ENCODE assay signal across 10 cellular contexts in the genomic region with DNA sequence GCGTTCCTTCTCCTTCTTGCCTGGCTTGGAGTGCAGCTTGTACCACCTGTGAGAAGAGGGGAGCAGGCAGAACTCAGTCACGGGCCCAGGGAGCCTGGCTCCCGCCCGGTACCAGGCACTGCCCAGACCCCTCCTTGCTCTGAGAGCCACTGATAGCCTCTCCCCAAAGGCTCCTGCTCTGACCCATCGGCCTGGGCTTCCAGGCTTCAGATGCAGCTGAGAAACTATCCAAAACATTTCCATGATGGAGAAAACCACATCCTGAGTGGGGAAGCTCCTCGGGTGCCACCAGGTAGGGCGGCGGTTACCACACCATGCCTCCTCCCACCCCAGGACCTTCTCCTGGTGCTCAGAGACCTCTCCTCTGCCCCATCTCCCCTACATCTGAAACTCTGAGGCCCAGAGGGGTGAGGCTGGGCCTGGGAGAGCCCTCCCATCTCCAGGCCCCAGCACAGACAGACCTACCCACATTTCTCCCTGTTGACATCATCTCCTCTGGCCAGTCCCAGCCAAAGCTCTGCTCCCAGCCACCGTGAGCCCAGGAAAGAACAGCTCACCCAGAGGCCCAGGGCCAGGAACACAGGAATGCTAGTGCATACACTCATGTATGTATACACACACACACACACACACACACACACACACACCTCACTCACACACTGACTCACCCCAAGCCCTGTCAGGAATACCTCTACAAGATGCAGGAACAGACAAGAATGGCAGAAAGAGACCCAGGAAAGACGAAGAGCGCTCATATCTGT. TPM values are rescaled to one million over a fixed set of nuclear protein-coding genes. Genes with fewer than 3 reads are reported as not detected.
DNase-seq lines count a peak whose midpoint lies in the region; ATAC-seq, FAIRE-seq and TF ChIP-seq lines count a peak whose summit lies in the region.
"Had no signal": no experiment of that assay in that cellular context is flagged by ENCODE, and none has a peak within 500 bp of the region (broad histone marks: within the 10 kb centered on the region; RNA-seq: fewer than 3 reads in every experiment).

No MANE protein-coding gene starts in this region.

- TF ChIP-seq CTCF in endothelial cell (IDR thresholded peaks at IDR 0.05; ENCODE audit: unreplicated experiment) (no peak), mucosa of descending colon (IDR thresholded peaks at IDR 0.05) (no peak), D721Med (IDR thresholded peaks at IDR 0.05; ENCODE audit: insufficient read depth, missing control alignments) (no peak)

- no peaks in the 10 kb centered on the region for H3K9me3 ChIP-seq in mucosa of descending colon

- H3K9me3 Mint-ChIP-seq in T-helper 2 cell treated with Interferon-gamma antibody and Interleukin-4, amounts not matched to agents 5 μg/mL and 100 μg/mL, for 36 hours, result no peaks in the 10 kb centered on the region
- H3K9me3 Mint-ChIP-seq in endothelial cell (ENCODE audit: unreplicated experiment), result no peaks in the 10 kb centered on the region

- H3K4me1 ChIP-seq in mucosa of descending colon (ENCODE audit: low read depth), result no peaks in the 10 kb centered on the region

- no peak overlapping the region for H3K4me3 Mint-ChIP-seq in T-helper 2 cell treated with Interferon-gamma antibody and Interleukin-4, amounts not matched to agents 5 μg/mL and 100 μg/mL, for 36 hours
- H3K4me3 Mint-ChIP-seq in endothelial cell (ENCODE audit: unreplicated experiment), result peak overlapping the region; percentile 42

- H3K27ac Mint-ChIP-seq in T-helper 2 cell treated with Interferon-gamma antibody and Interleukin-4, amounts not matched to agents 5 μg/mL and 100 μg/mL, for 36 hours, result peak overlapping the region; percentile 7
- peak overlapping the region; percentile 36 for H3K27ac Mint-ChIP-seq in endothelial cell (ENCODE audit: unreplicated experiment)

- peaks cover 2% of the 10 kb centered on the region for H3K4me1 Mint-ChIP-seq in T-helper 2 cell treated with Interferon-gamma antibody and Interleukin-4, amounts not matched to agents 5 μg/mL and 100 μg/mL, for 36 hours (ENCODE audit: low read depth)
- peaks cover 47% of the 10 kb centered on the region for H3K4me1 Mint-ChIP-seq in endothelial cell (ENCODE audit: unreplicated experiment)

- no peaks in the 10 kb centered on the region for H3K27me3 Mint-ChIP-seq in T-helper 2 cell treated with Interferon-gamma antibody and Interleukin-4, amounts not matched to agents 5 μg/mL and 100 μg/mL, for 36 hours (ENCODE audit: low read depth)
- peaks cover 12% of the 10 kb centered on the region for H3K27me3 Mint-ChIP-seq in endothelial cell (ENCODE audit: unreplicated experiment)

- FAIRE-seq in D721Med (lab: Jason Lieb, UNC) (no peak), GM12891 (lab: Jason Lieb, UNC) (no peak)
- FAIRE-seq: colon had no signal

- DNase-seq in T-helper 2 cell treated with Interferon-gamma antibody and Interleukin-4, amounts not matched to agents 5 μg/mL and 100 μg/mL, for 36 hours (ENCODE audit: low spot score), result no peak
- DNase-seq in T-helper 2 cell, result no peak
- DNase-seq in endothelial cell (ENCODE audit: low spot score), result no peak
- no peak for DNase-seq in mucosa of descending colon
- no peak for DNase-seq in D721Med (ENCODE audit: insufficient read length, low spot score)
- no peak for DNase-seq in NCI-H2107 (lab: John Stamatoyannopoulos, UW)
- DNase-seq in GM12891 (ENCODE audit: insufficient read length, low spot score), result no peak

- no peaks in the 10 kb centered on the region for H3K36me3 ChIP-seq in mucosa of descending colon (ENCODE audit: low read depth)

- no peak overlapping the region for H3K4me3 ChIP-seq in mucosa of descending colon
- H3K4me3 ChIP-seq: skin epidermis had no signal

- no peak for TF ChIP-seq POLR2A in GM12891 (IDR thresholded peaks at IDR 0.05; ENCODE audit: low read depth, low read length)

- H3K36me3 Mint-ChIP-seq in T-helper 2 cell treated with Interferon-gamma antibody and Interleukin-4, amounts not matched to agents 5 μg/mL and 100 μg/mL, for 36 hours (ENCODE audit: low read depth), result no peaks in the 10 kb centered on the region
- H3K36me3 Mint-ChIP-seq in endothelial cell (ENCODE audit: low read depth, unreplicated experiment), result peaks cover 14% of the 10 kb centered on the region

- ATAC-seq in mucosa of descending colon (peak; percentile 26), GM18858 (IDR thresholded peaks at IDR 0.05; ENCODE audit: unreplicated experiment) (no peak)

- intact Hi-C loops in mucosa of descending colon (cut with DNase I, micrococcal nuclease), result loop anchor here in 1 of 2 donors (10.0 kb wide), 1 partner anchor 195 kb away; no protein-coding TSS in a partner anchor

TF ChIP-seq in GM12891, 5 proteins besides CTCF, POLR2A, EP300 and RAD21:
- TF ChIP-seq POLR2AphosphoS5 (IDR thresholded peaks at IDR 0.05; ENCODE audit: low read depth, low read length) (no peak), PAX5 (IDR thresholded peaks at IDR 0.05; ENCODE audit: insufficient read depth, low read length, severe bottlenecking) (no peak), SPI1 (IDR thresholded peaks at IDR 0.05; ENCODE audit: low read depth, low read length) (no peak), POU2F2 (IDR thresholded peaks at IDR 0.05; ENCODE audit: low read depth, low read length) (no peak), TAF1 (IDR thresholded peaks at IDR 0.05; ENCODE audit: low read depth, low read length) (no peak)

RNA-seq across cellular contexts. Expression of gene SFXN5, which starts 17.9 kb away (rescaled TPM):
- total RNA-seq in endothelial cell (ENCODE audit: unreplicated experiment), result 29.8 TPM
- 10 to 100 TPM; 22.2 to 30.9 (median 27.5) TPM for total RNA-seq in mucosa of descending colon
- polyA plus RNA-seq in GM12891 (2012; ENCODE audit: low read depth, missing spikeins), result 1.8 TPM

RNA-seq across cellular contexts. Expression of gene RAB11FIP5, which starts 23.3 kb away (rescaled TPM):
- 27.8 TPM for total RNA-seq in endothelial cell (ENCODE audit: unreplicated experiment)
- total RNA-seq in mucosa of descending colon, result 10 to 100 TPM; 17.8 to 27.9 (median 18.3) TPM
- polyA plus RNA-seq in GM12891 (2012; ENCODE audit: low read depth, missing spikeins), result 0.17 TPM
